16 cellular contexts compared by ENCODE assay signal in genomic region chr1:12587981-12588620, GRCh38. TPM values are rescaled to one million over a fixed set of nuclear protein-coding genes. Genes with fewer than 3 reads are reported as not detected.
DNase-seq lines count a peak whose midpoint lies in the region; ATAC-seq lines count a peak whose summit lies in the region.
"Had no signal": no experiment of that assay in that cellular context is flagged by ENCODE, and none has a peak within 500 bp of the region (broad histone marks: within the 10 kb centered on the region; RNA-seq: fewer than 3 reads in every experiment).

No MANE protein-coding gene starts in this region.

- no peaks in the 10 kb centered on the region for H3K27me3 ChIP-seq in CD4-positive, CD25-positive, alpha-beta regulatory T cell (ENCODE audit: control insufficient read depth, insufficient read depth, low read length)
- H3K27me3 ChIP-seq: BLaER1 treated with 17β-estradiol and CSF1 and Interleukin-3, amounts not matched to agents 10 nM and 100 nM had no signal

- peaks cover 4% of the 10 kb centered on the region for H3K27me3 Mint-ChIP-seq in CD4-positive, CD25-positive, alpha-beta regulatory T cell
- H3K27me3 Mint-ChIP-seq in activated T-helper 17 cell treated with anti-CD3 and anti-CD28 coated beads, Interleukin-2, amount 50 U/mL, for 72 hours = no peaks in the 10 kb centered on the region

- peak overlapping the region in 2 of 3 donors; percentile 1 to 71 for H3K27ac Mint-ChIP-seq in CD4-positive, CD25-positive, alpha-beta regulatory T cell
- H3K27ac Mint-ChIP-seq in activated T-helper 17 cell treated with anti-CD3 and anti-CD28 coated beads, Interleukin-2, amount 50 U/mL, for 72 hours = no peak overlapping the region

- H3K4me1 ChIP-seq in CD4-positive, CD25-positive, alpha-beta regulatory T cell (ENCODE audit: control insufficient read depth, insufficient read depth, low read length, poor library complexity, severe bottlenecking) = no peaks in the 10 kb centered on the region

- H3K4me3 Mint-ChIP-seq in CD4-positive, CD25-positive, alpha-beta regulatory T cell = no peak overlapping the region
- no peak overlapping the region for H3K4me3 Mint-ChIP-seq in activated T-helper 17 cell treated with anti-CD3 and anti-CD28 coated beads, Interleukin-2, amount 50 U/mL, for 72 hours
- H3K4me3 Mint-ChIP-seq: naive B cell had no signal

- no peaks in the 10 kb centered on the region for H3K36me3 ChIP-seq in CD4-positive, CD25-positive, alpha-beta regulatory T cell (ENCODE audit: control insufficient read depth, insufficient read depth, low read length)
- H3K36me3 ChIP-seq: BLaER1 treated with 17β-estradiol and CSF1 and Interleukin-3, amounts not matched to agents 10 nM and 100 nM had no signal

- peak in 1 of 2 donors; percentile 63 for ATAC-seq in CD4-positive, CD25-positive, alpha-beta regulatory T cell (ENCODE audit: low read depth in 2 of 2)
- ATAC-seq in activated T-helper 17 cell treated with anti-CD3 and anti-CD28 coated beads, Interleukin-2, amount 50 U/mL, for 72 hours (replicated peaks) = peak; percentile 60
- ATAC-seq in HG03460 (IDR thresholded peaks at IDR 0.05; ENCODE audit: unreplicated experiment) (no peak), HG03439 (IDR thresholded peaks at IDR 0.05; ENCODE audit: unreplicated experiment) (no peak)
- ATAC-seq: right cardiac atrium had no signal

- no peaks in the 10 kb centered on the region for H3K9me3 ChIP-seq in CD4-positive, CD25-positive, alpha-beta regulatory T cell (ENCODE audit: control insufficient read depth in 2 of 2, low read length in 2 of 2)
- H3K9me3 ChIP-seq: BLaER1 treated with 17β-estradiol and CSF1 and Interleukin-3, amounts not matched to agents 10 nM and 100 nM had no signal

- DNase-seq in CD4-positive, CD25-positive, alpha-beta regulatory T cell = no peak
- peak; percentile 22 for DNase-seq in HK-2 (ENCODE audit: unreplicated experiment)
- peak; percentile 67 for DNase-seq in kidney tubule cell (ENCODE audit: low spot score)
- no peak for DNase-seq in NCI-H2196 (lab: John Stamatoyannopoulos, UW; ENCODE audit: unreplicated experiment)
- DNase-seq in DMS79 (lab: John Stamatoyannopoulos, UW) = no peak
- DNase-seq: activated CD8-positive, alpha-beta memory T cell treated with anti-CD3 and anti-CD28 coated beads, Interleukin-2, amount 50 U/mL, for 4 hours; anterior cingulate cortex; GOT3; kidney glomerular epithelial cell; naive B cell; NCI-H1092 had no signal

- no peak overlapping the region for H3K27ac ChIP-seq in CD4-positive, CD25-positive, alpha-beta regulatory T cell (ENCODE audit: insufficient read depth, low read length, poor library complexity, severe bottlenecking)
- H3K27ac ChIP-seq: BLaER1 treated with 17β-estradiol and CSF1 and Interleukin-3, amounts not matched to agents 10 nM and 100 nM had no signal

- H3K4me1 Mint-ChIP-seq in CD4-positive, CD25-positive, alpha-beta regulatory T cell = peaks cover 0 to 25% (median 7%) of the 10 kb centered on the region in 4 donors
- peaks cover 17% of the 10 kb centered on the region for H3K4me1 Mint-ChIP-seq in activated T-helper 17 cell treated with anti-CD3 and anti-CD28 coated beads, Interleukin-2, amount 50 U/mL, for 72 hours
- H3K4me1 Mint-ChIP-seq: naive B cell had no signal

- no peaks in the 10 kb centered on the region for H3K9me3 Mint-ChIP-seq in CD4-positive, CD25-positive, alpha-beta regulatory T cell
- H3K9me3 Mint-ChIP-seq in activated T-helper 17 cell treated with anti-CD3 and anti-CD28 coated beads, Interleukin-2, amount 50 U/mL, for 72 hours = no peaks in the 10 kb centered on the region

- H3K4me3 ChIP-seq in CD4-positive, CD25-positive, alpha-beta regulatory T cell (ENCODE audit: low read depth, low read length) = no peak overlapping the region
- H3K4me3 ChIP-seq: BLaER1 treated with 17β-estradiol and CSF1 and Interleukin-3, amounts not matched to agents 10 nM and 100 nM had no signal

- H3K36me3 Mint-ChIP-seq in CD4-positive, CD25-positive, alpha-beta regulatory T cell = peaks cover 7% of the 10 kb centered on the region
- H3K36me3 Mint-ChIP-seq in activated T-helper 17 cell treated with anti-CD3 and anti-CD28 coated beads, Interleukin-2, amount 50 U/mL, for 72 hours (ENCODE audit: low read depth) = peaks cover 12% of the 10 kb centered on the region
- H3K36me3 Mint-ChIP-seq: naive B cell had no signal

RNA-seq across cellular contexts. Expression of gene DHRS3, which starts 29.9 kb away (rescaled TPM):
- total RNA-seq in CD4-positive, CD25-positive, alpha-beta regulatory T cell = 15.2 TPM
- polyA plus RNA-seq in CD4-positive, CD25-positive, alpha-beta regulatory T cell = 10 to 100 TPM in 3 of 4 donors, 1 to 10 TPM in 1; 8.8 to 25.6 (median 16.1) TPM
- 10 to 100 TPM; 15.9 to 97.8 TPM for total RNA-seq in activated T-helper 17 cell treated with anti-CD3 and anti-CD28 coated beads, Interleukin-2, amount 50 U/mL, for 72 hours

RNA-seq across cellular contexts. Expression of gene AADACL4, which starts 55.8 kb away (rescaled TPM):
- total RNA-seq in CD4-positive, CD25-positive, alpha-beta regulatory T cell = not detected
- not detected for polyA plus RNA-seq in CD4-positive, CD25-positive, alpha-beta regulatory T cell
- not detected for total RNA-seq in activated T-helper 17 cell treated with anti-CD3 and anti-CD28 coated beads, Interleukin-2, amount 50 U/mL, for 72 hours
- total RNA-seq: right cardiac atrium had no signal
- polyA plus RNA-seq: right cardiac atrium had no signal

Comparison
In these comparisons a context has a peak if more than half of its experiments do, and no peak if none do; other contexts are left out.
1. DNase-seq: peak in HK-2 (single experiment) and kidney tubule cell (single experiment); none in CD4-positive, CD25-positive, alpha-beta regulatory T cell (0 of 3), NCI-H2196 (single experiment) and DMS79 (single experiment).